ENCODE assay signal across 1 cellular context in the genomic region with DNA sequence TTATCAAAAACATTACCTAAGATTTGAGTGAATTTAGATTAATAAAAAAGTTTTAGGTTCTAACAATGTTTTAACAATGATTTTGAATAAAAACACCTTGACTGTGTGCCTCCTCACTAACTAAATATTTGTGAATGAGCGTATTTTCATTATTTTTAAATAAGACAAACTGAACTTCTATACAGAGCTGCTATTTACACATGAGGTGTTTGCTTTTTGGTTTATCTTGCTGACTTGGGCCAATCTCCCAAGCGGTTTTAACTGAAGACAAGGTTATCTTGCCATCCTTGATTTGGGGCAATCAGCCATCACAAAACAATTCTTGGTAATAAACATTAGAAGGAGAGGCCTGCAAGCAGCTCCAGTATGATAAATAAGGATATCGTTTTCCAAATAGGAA.
TF ChIP-seq lines count a peak whose summit lies in the region.

No MANE protein-coding gene starts in this region.

TF ChIP-seq in HepG2, 621 proteins besides CTCF, POLR2A, EP300 and RAD21 (continued from another document):
- TF ChIP-seq, protein P1, sequence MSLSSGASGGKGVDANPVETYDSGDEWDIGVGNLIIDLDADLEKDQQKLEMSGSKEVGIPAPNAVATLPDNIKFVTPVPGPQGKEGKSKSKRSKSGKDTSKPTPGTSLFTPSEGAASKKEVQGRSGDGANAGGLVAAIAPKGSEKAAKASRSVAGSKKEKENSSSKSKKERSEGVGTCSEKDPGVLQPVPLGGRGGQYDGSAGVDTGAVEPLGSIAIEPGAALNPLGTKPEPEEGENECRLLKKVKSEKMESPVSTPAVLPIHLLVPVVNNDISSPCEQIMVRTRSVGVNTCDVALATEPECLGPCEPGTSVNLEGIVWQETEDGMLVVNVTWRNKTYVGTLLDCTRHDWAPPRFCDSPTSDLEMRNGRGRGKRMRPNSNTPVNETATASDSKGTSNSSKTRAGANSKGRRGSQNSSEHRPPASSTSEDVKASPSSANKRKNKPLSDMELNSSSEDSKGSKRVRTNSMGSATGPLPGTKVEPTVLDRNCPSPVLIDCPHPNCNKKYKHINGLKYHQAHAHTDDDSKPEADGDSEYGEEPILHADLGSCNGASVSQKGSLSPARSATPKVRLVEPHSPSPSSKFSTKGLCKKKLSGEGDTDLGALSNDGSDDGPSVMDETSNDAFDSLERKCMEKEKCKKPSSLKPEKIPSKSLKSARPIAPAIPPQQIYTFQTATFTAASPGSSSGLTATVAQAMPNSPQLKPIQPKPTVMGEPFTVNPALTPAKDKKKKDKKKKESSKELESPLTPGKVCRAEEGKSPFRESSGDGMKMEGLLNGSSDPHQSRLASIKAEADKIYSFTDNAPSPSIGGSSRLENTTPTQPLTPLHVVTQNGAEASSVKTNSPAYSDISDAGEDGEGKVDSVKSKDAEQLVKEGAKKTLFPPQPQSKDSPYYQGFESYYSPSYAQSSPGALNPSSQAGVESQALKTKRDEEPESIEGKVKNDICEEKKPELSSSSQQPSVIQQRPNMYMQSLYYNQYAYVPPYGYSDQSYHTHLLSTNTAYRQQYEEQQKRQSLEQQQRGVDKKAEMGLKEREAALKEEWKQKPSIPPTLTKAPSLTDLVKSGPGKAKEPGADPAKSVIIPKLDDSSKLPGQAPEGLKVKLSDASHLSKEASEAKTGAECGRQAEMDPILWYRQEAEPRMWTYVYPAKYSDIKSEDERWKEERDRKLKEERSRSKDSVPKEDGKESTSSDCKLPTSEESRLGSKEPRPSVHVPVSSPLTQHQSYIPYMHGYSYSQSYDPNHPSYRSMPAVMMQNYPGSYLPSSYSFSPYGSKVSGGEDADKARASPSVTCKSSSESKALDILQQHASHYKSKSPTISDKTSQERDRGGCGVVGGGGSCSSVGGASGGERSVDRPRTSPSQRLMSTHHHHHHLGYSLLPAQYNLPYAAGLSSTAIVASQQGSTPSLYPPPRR (CRISPR knock-in tag; IDR thresholded peaks at IDR 0.05; ENCODE audit: borderline replicate concordance): peak; percentile 68; the same call in 1 of the 2 replicates
- peak; percentile 55; the same call in 1 of the 2 replicates for TF ChIP-seq GATAD2A (CRISPR knock-in tag; IDR thresholded peaks at IDR 0.05)
- TF ChIP-seq CREM (IDR thresholded peaks at IDR 0.05): peak; percentile 58; the same call in 1 of the 2 replicates
- no peak for TF ChIP-seq CREM (CRISPR knock-in tag; IDR thresholded peaks at IDR 0.05)
- no peak for TF ChIP-seq FOXP1 (IDR thresholded peaks at IDR 0.05)
- TF ChIP-seq FOXP1 (CRISPR knock-in tag; IDR thresholded peaks at IDR 0.05): peak; percentile 44; the same call in 1 of the 2 replicates
- no peak for TF ChIP-seq SOX6 (IDR thresholded peaks at IDR 0.05)
- peak; percentile 57; the same call in 1 of the 2 replicates for TF ChIP-seq SOX6 (CRISPR knock-in tag; IDR thresholded peaks at IDR 0.05)
- no peak for TF ChIP-seq ZNF24 (IDR thresholded peaks at IDR 0.05)
- TF ChIP-seq ZSCAN30 (CRISPR knock-in tag; IDR thresholded peaks at IDR 0.05): no peak
- peak; percentile 50; the same call in 1 of the 2 replicates for TF ChIP-seq NFIC (IDR thresholded peaks at IDR 0.05; ENCODE audit: low read length)
- 0 out of 2 replicates have a peak, but pooled peaks have one; percentile 14 for TF ChIP-seq NR2F2 (IDR thresholded peaks at IDR 0.05; ENCODE audit: borderline replicate concordance, low read depth)
- TF ChIP-seq RELA (CRISPR knock-in tag; IDR thresholded peaks at IDR 0.05): no peak
- no peak for TF ChIP-seq TEAD3 (CRISPR knock-in tag; optimal IDR thresholded peaks at IDR 0.05; ENCODE audit: borderline replicate concordance)
- peak; percentile 43 for TF ChIP-seq FOXA3 (CRISPR knock-in tag; IDR thresholded peaks at IDR 0.05)
- TF ChIP-seq ZNF501 (CRISPR knock-in tag; IDR thresholded peaks at IDR 0.05): no peak
- TF ChIP-seq, protein P2, sequence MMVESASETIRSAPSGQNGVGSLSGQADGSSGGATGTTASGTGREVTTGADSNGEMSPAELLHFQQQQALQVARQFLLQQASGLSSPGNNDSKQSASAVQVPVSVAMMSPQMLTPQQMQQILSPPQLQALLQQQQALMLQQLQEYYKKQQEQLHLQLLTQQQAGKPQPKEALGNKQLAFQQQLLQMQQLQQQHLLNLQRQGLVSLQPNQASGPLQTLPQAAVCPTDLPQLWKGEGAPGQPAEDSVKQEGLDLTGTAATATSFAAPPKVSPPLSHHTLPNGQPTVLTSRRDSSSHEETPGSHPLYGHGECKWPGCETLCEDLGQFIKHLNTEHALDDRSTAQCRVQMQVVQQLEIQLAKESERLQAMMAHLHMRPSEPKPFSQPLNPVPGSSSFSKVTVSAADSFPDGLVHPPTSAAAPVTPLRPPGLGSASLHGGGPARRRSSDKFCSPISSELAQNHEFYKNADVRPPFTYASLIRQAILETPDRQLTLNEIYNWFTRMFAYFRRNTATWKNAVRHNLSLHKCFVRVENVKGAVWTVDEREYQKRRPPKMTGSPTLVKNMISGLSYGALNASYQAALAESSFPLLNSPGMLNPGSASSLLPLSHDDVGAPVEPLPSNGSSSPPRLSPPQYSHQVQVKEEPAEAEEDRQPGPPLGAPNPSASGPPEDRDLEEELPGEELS (CRISPR knock-in tag; IDR thresholded peaks at IDR 0.05): 0 out of 2 replicates have a peak, but pooled peaks have one; percentile 32
- TF ChIP-seq SOX13 (IDR thresholded peaks at IDR 0.05): no peak
- TF ChIP-seq SOX13 (CRISPR knock-in tag; conservative IDR thresholded peaks at IDR 0.05 in 1 of 2, IDR thresholded peaks at IDR 0.05 in 1 of 2): peak in 1 of 2 experiments; percentile 54; a peak in 1 of 4 replicates
- TF ChIP-seq NR2F6 (IDR thresholded peaks at IDR 0.05): peak; percentile 56; the same call in 1 of the 2 replicates
- TF ChIP-seq NR2F6 (CRISPR knock-in tag; IDR thresholded peaks at IDR 0.05): no peak
- TF ChIP-seq ISL2 (CRISPR knock-in tag; IDR thresholded peaks at IDR 0.05): peak; percentile 26; the same call in 1 of the 2 replicates
- no peak for TF ChIP-seq ZFP41 (CRISPR knock-in tag; IDR thresholded peaks at IDR 0.05; ENCODE audit: borderline replicate concordance)
- peak; percentile 17; the same call in 1 of the 2 replicates for TF ChIP-seq NCOA2 (CRISPR knock-in tag; IDR thresholded peaks at IDR 0.05)
- no peak for TF ChIP-seq FOXA1 (IDR thresholded peaks at IDR 0.05)
- peak; percentile 42; the same call in 1 of the 2 replicates for TF ChIP-seq FOXA1 (CRISPR knock-in tag; IDR thresholded peaks at IDR 0.05)
- TF ChIP-seq SMAD1 (CRISPR knock-in tag; IDR thresholded peaks at IDR 0.05; ENCODE audit: borderline replicate concordance, low read depth): no peak
- TF ChIP-seq, protein P3, sequence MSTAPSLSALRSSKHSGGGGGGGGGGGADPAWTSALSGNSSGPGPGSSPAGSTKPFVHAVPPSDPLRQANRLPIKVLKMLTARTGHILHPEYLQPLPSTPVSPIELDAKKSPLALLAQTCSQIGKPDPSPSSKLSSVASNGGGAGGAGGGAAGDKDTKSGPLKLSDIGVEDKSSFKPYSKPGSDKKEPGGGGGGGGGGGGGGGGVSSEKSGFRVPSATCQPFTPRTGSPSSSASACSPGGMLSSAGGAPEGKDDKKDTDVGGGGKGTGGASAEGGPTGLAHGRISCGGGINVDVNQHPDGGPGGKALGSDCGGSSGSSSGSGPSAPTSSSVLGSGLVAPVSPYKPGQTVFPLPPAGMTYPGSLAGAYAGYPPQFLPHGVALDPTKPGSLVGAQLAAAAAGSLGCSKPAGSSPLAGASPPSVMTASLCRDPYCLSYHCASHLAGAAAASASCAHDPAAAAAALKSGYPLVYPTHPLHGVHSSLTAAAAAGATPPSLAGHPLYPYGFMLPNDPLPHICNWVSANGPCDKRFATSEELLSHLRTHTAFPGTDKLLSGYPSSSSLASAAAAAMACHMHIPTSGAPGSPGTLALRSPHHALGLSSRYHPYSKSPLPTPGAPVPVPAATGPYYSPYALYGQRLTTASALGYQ (CRISPR knock-in tag; IDR thresholded peaks at IDR 0.05): 0 out of 2 replicates have a peak, but pooled peaks have one; percentile 58
- peak; percentile 10 for TF ChIP-seq HNF4A (CRISPR knock-in tag; IDR thresholded peaks at IDR 0.05)
TF ChIP-seq in HepG2: peak in this region for 19.
